Comparison of ENCODE assay signal across 1 cellular context in genomic region chr1:109078317-109078716, GRCh38.
TF ChIP-seq lines count a peak whose summit lies in the region.

No MANE protein-coding gene starts in this region.

TF ChIP-seq in GM23338, 12 proteins besides CTCF, POLR2A, EP300 and RAD21:
- no peak for TF ChIP-seq ZNF114 (CRISPR knock-in tag; IDR thresholded peaks at IDR 0.05)
- TF ChIP-seq ZNF331 (CRISPR knock-in tag; IDR thresholded peaks at IDR 0.05; ENCODE audit: low read depth): no peak
TF ChIP-seq in GM23338: peak in this region for 0.
